Comparison of ENCODE assay signal across 8 cellular contexts in genomic region chr4:56757270-56757746, GRCh38.
DNase-seq lines count a peak whose midpoint lies in the region; ATAC-seq and TF ChIP-seq lines count a peak whose summit lies in the region.

No MANE protein-coding gene starts in this region.

- TF ChIP-seq CTCF in osteoblast (IDR thresholded peaks at IDR 0.05; ENCODE audit: extremely low read depth, low read depth, low read length): no peak

- H2AFZ ChIP-seq in osteoblast (ENCODE audit: low read length): peak overlapping the region; percentile 73

- H3K4me1 ChIP-seq in osteoblast (ENCODE audit: insufficient read depth, low read length): peaks cover 31% of the 10 kb centered on the region

- peak overlapping the region; percentile 42 for H3K4me3 ChIP-seq in osteoblast (ENCODE audit: insufficient read depth, low read length)

- peak overlapping the region; percentile 67 for H3K4me2 ChIP-seq in osteoblast (ENCODE audit: insufficient read depth, low read length)

- H3K27me3 ChIP-seq in osteoblast (ENCODE audit: insufficient read depth, low read length): no peaks in the 10 kb centered on the region

- DNase-seq in RPMI8226 (peak; percentile 67), caudate nucleus (lab: John Stamatoyannopoulos, UW) (peak in 5 of 61 donors; percentile 1 to 7 (median 2)), osteoblast (ENCODE audit: insufficient read length, low spot score, missing footprints) (peak; percentile 93), NCI-H1092 treated with DMSO at 0.1 percent for 48 hours (lab: John Stamatoyannopoulos, UW) (no peak), HPDE6-E6E7 (ENCODE audit: extremely low spot score) (no peak), NCI-H1930 (lab: John Stamatoyannopoulos, UW) (no peak)

- H3K79me2 ChIP-seq in osteoblast (ENCODE audit: insufficient read depth, low read length): no peaks in the 10 kb centered on the region

- no peaks in the 10 kb centered on the region for H4K20me1 ChIP-seq in osteoblast (ENCODE audit: insufficient read depth, low read length)

- ATAC-seq in GM19043 (IDR thresholded peaks at IDR 0.05; ENCODE audit: low read depth, unreplicated experiment): peak; percentile 40
- peak; percentile 36 for ATAC-seq in HG02938 (IDR thresholded peaks at IDR 0.05; ENCODE audit: unreplicated experiment)

- peak overlapping the region; percentile 39 for H3K27ac ChIP-seq in caudate nucleus (ENCODE audit: low read depth, low read length)
- H3K27ac ChIP-seq in osteoblast (ENCODE audit: low read depth, low read length): peak overlapping the region; percentile 96

- no peaks in the 10 kb centered on the region for H3K9me3 ChIP-seq in osteoblast (ENCODE audit: low read depth, low read length)

- H3K36me3 ChIP-seq in osteoblast (ENCODE audit: insufficient read depth, low read length): no peaks in the 10 kb centered on the region

Comparison
In these comparisons a context has a peak if more than half of its experiments do, and no peak if none do; other contexts are left out.
1. DNase-seq: peak in RPMI8226 (single experiment) and osteoblast (single experiment); none in NCI-H1092 treated with DMSO at 0.1 percent for 48 hours (single experiment), HPDE6-E6E7 (single experiment) and NCI-H1930 (0 of 2).